8 cellular contexts compared by ENCODE assay signal in genomic region chr11:128582496-128583366, GRCh38. TPM values are rescaled to one million over a fixed set of nuclear protein-coding genes. Genes with fewer than 3 reads are reported as not detected.
A peak's percentile ranks its signal among the peaks of the same experiment; 100 is the strongest.
DNase-seq lines count a peak whose midpoint lies in the region; ATAC-seq and TF ChIP-seq lines count a peak whose summit lies in the region.

No MANE protein-coding gene starts in this region.

- peaks cover 4% of the 10 kb centered on the region for H3K36me3 Mint-ChIP-seq in activated naive CD8-positive, alpha-beta T cell treated with anti-CD3 and anti-CD28 coated beads, Interleukin-2, amount 10 ng/mL, durations not matched to agents 7 days and 5 days
- H3K36me3 Mint-ChIP-seq in immature natural killer cell: peaks cover 0 to 4% (median 2%) of the 10 kb centered on the region in 3 donors

- H3K36me3 ChIP-seq in HEK293 (ENCODE audit: control insufficient read depth in 2 of 2, insufficient read depth in 1 of 2, low read length in 2 of 2): no peaks in the 10 kb centered on the region

- peaks cover 11% of the 10 kb centered on the region for H3K27me3 Mint-ChIP-seq in activated naive CD8-positive, alpha-beta T cell treated with anti-CD3 and anti-CD28 coated beads, Interleukin-2, amount 10 ng/mL, durations not matched to agents 7 days and 5 days
- peaks cover 3 to 5% (median 5%) of the 10 kb centered on the region in 3 donors for H3K27me3 Mint-ChIP-seq in immature natural killer cell (ENCODE audit: low read depth in 3 of 3)

- H3K4me3 Mint-ChIP-seq in activated naive CD8-positive, alpha-beta T cell treated with anti-CD3 and anti-CD28 coated beads, Interleukin-2, amount 10 ng/mL, durations not matched to agents 7 days and 5 days: peak overlapping the region; percentile 53
- H3K4me3 Mint-ChIP-seq in immature natural killer cell: no peak overlapping the region

- H3K4me1 Mint-ChIP-seq in activated naive CD8-positive, alpha-beta T cell treated with anti-CD3 and anti-CD28 coated beads, Interleukin-2, amount 10 ng/mL, durations not matched to agents 7 days and 5 days: peaks cover 29% of the 10 kb centered on the region
- H3K4me1 Mint-ChIP-seq in immature natural killer cell: no peaks in the 10 kb centered on the region

- H3K9me3 ChIP-seq in HEK293 (ENCODE audit: control insufficient read depth, insufficient read depth, low read depth, low read length): no peaks in the 10 kb centered on the region

- H3K9me3 Mint-ChIP-seq in activated naive CD8-positive, alpha-beta T cell treated with anti-CD3 and anti-CD28 coated beads, Interleukin-2, amount 10 ng/mL, durations not matched to agents 7 days and 5 days: no peaks in the 10 kb centered on the region
- H3K9me3 Mint-ChIP-seq in immature natural killer cell: no peaks in the 10 kb centered on the region

- peaks cover 4% of the 10 kb centered on the region; the same call in 1 of the 2 replicates for H3K4me1 ChIP-seq in HEK293 (ENCODE audit: control insufficient read depth, insufficient read depth, low read length)

- TF ChIP-seq CTCF in AG04449 (IDR thresholded peaks at IDR 0.05; ENCODE audit: insufficient read depth, low read length, missing control alignments): no peak
- TF ChIP-seq CTCF in HEK293 (tag by site-specific recombination; IDR thresholded peaks at IDR 0.05): no peak

- CTCF ChIA-PET in AG04449 (lab: Yijun Ruan, JAX) (interaction anchor here (1.5 to 1.7 kb wide), 2 partner anchors 28 to 48 kb away, joined by 4 to 5 read pairs; no protein-coding TSS in a partner anchor), HEK293 (lab: Yijun Ruan, JAX) (interaction anchor here (0.7 to 1.3 kb wide), 3 partner anchors 10 to 98 kb away, joined by 3 read pairs; no protein-coding TSS in a partner anchor)

- peak; percentile 64 for ATAC-seq in activated naive CD8-positive, alpha-beta T cell treated with anti-CD3 and anti-CD28 coated beads, Interleukin-2, amount 10 ng/mL, durations not matched to agents 7 days and 5 days (ENCODE audit: low read depth)
- ATAC-seq in GM18520 (IDR thresholded peaks at IDR 0.05; ENCODE audit: unreplicated experiment) (no peak), GM21381 (IDR thresholded peaks at IDR 0.05; ENCODE audit: unreplicated experiment) (no peak)

- no peak overlapping the region for H3K4me3 ChIP-seq in AG04449 (ENCODE audit: low read depth, low read length)
- H3K4me3 ChIP-seq in HEK293 (ENCODE audit: low read depth, low read length): no peak overlapping the region

- POLR2A ChIA-PET in AG04449 (lab: Yijun Ruan, JAX) (interaction anchor here (0.7 to 1.4 kb wide), 2 partner anchors 9 to 10 kb away, joined by 3 to 5 read pairs; no protein-coding TSS in a partner anchor), HEK293 (lab: Yijun Ruan, JAX) (interaction anchor here (0.6 kb wide), 1 partner anchor 221 kb away, joined by 3 read pairs; no protein-coding TSS in a partner anchor)
- POLR2A ChIA-PET in activated naive CD8-positive, alpha-beta T cell treated with anti-CD3 and anti-CD28 coated beads, Interleukin-2, amount 10 ng/mL, durations not matched to agents 7 days and 5 days (lab: Charles Lee): interaction anchor here (0.7 kb wide), 1 partner anchor 183 kb away, joined by 3 read pairs; no protein-coding TSS in a partner anchor

- peak; percentile 89 for DNase-seq in AG04449 (ENCODE audit: low read depth, low spot score)
- DNase-seq in activated naive CD8-positive, alpha-beta T cell treated with anti-CD3 and anti-CD28 coated beads, Interleukin-2, amount 10 ng/mL, durations not matched to agents 7 days and 5 days: no peak
- DNase-seq in iris pigment epithelial cell (ENCODE audit: low read depth): peak; percentile 99
- DNase-seq in stimulated activated naive CD4-positive, alpha-beta T cell treated with Interleukin-2 at 50 U/mL for 16 hours (lab: John Stamatoyannopoulos, UW): no peak
- DNase-seq in immature natural killer cell: no peak

- no peak overlapping the region for H3K27ac ChIP-seq in HEK293 (ENCODE audit: extremely low read depth, low read depth, low read length)

- H3K27ac Mint-ChIP-seq in activated naive CD8-positive, alpha-beta T cell treated with anti-CD3 and anti-CD28 coated beads, Interleukin-2, amount 10 ng/mL, durations not matched to agents 7 days and 5 days: peak overlapping the region; percentile 53
- no peak overlapping the region for H3K27ac Mint-ChIP-seq in immature natural killer cell

TF ChIP-seq in HEK293, 187 proteins besides CTCF, POLR2A, EP300 and RAD21 (continues in another document):
- no peak for TF ChIP-seq ZBTB10 (tag by site-specific recombination; IDR thresholded peaks at IDR 0.05)
- TF ChIP-seq ZNF362 (tag by site-specific recombination; IDR thresholded peaks at IDR 0.05): 0 out of 2 replicates have a peak, but pooled peaks have one; percentile 44
- TF ChIP-seq ZBTB44 (tag by site-specific recombination; IDR thresholded peaks at IDR 0.05): peak; percentile 59; the same call in 1 of the 2 replicates
- 0 out of 2 replicates have a peak, but pooled peaks have one; percentile 35 for TF ChIP-seq WT1 (tag by site-specific recombination; IDR thresholded peaks at IDR 0.05)
- TF ChIP-seq ZNF600 (tag by site-specific recombination; IDR thresholded peaks at IDR 0.05): peak; percentile 67
- TF ChIP-seq ZEB2 (tag by site-specific recombination; IDR thresholded peaks at IDR 0.05): 0 out of 2 replicates have a peak, but pooled peaks have one; percentile 19
- 0 out of 2 replicates have a peak, but pooled peaks have one; percentile 43 for TF ChIP-seq INSM2 (tag by site-specific recombination; IDR thresholded peaks at IDR 0.05)

RNA-seq across cellular contexts. Expression of gene ETS1, which starts 4.6 kb away (rescaled TPM):
- total RNA-seq in activated naive CD8-positive, alpha-beta T cell treated with anti-CD3 and anti-CD28 coated beads, Interleukin-2, amount 10 ng/mL, durations not matched to agents 7 days and 5 days: 100 to 1,000 TPM; 568 to 580 TPM
- 100 to 1,000 TPM; 264 to 329 (median 284) TPM for polyA plus RNA-seq in immature natural killer cell

Comparison
In these comparisons a context has a peak if more than half of its experiments do, and no peak if none do; other contexts are left out.
1. DNase-seq: peak in AG04449 (single experiment) and iris pigment epithelial cell (single experiment); none in activated naive CD8-positive, alpha-beta T cell treated with anti-CD3 and anti-CD28 coated beads, Interleukin-2, amount 10 ng/mL, durations not matched to agents 7 days and 5 days (single experiment), stimulated activated naive CD4-positive, alpha-beta T cell treated with Interleukin-2 at 50 U/mL for 16 hours (single experiment) and immature natural killer cell (0 of 3).